Comparison of ENCODE assay signal across 8 cellular contexts in the genomic region with DNA sequence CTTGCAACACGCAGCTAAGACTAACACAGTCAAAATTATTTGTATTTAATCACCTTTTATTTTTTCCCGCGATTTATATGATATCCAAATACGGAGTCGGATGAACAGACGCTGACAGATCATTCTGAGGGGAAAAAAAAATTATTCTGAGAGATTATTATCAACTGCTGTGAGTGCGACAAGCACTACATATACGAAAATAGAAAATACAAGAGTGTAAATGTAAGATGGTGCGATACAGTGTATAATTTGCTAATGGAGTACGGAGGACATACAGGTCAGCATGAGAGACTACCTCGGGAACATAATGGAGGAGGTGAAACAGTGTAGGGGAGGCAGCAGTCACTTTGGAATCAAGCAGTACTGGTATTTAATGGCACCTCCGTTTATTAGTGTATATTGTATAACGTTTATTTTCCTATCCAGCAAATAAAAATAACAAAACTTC. TPM values are rescaled to one million over a fixed set of nuclear protein-coding genes. Genes with fewer than 3 reads are reported as not detected.
DNase-seq lines count a peak whose midpoint lies in the region; ATAC-seq and TF ChIP-seq lines count a peak whose summit lies in the region.

No MANE protein-coding gene starts in this region.

- H3K4me3 ChIP-seq in HUES64 (ENCODE audit: low read length) (peak overlapping the region; percentile 99), body of pancreas (peak overlapping the region; percentile 6 to 48), lower lobe of right lung (peak overlapping the region; percentile 90), uterus (peak overlapping the region; percentile 36 to 52)

- H3K4me1 ChIP-seq in HUES64 (ENCODE audit: insufficient read depth, low read length) (peaks cover 24% of the 10 kb centered on the region), body of pancreas (peaks cover 26% of the 10 kb centered on the region), lower lobe of right lung (peaks cover 28% of the 10 kb centered on the region), uterus (peaks cover 0 to 3% of the 10 kb centered on the region in 2 donors)

- no peak for TF ChIP-seq CTCF in C4-2B (conservative IDR thresholded peaks at IDR 0.05)
- no peak for TF ChIP-seq CTCF in body of pancreas (IDR thresholded peaks at IDR 0.05)
- no peak for TF ChIP-seq CTCF in lower lobe of right lung (IDR thresholded peaks at IDR 0.05)
- TF ChIP-seq CTCF in uterus (IDR thresholded peaks at IDR 0.05) = no peak

- H3K27me3 ChIP-seq in HUES64 (ENCODE audit: insufficient read depth, low read length) = peaks cover 15% of the 10 kb centered on the region
- no peaks in the 10 kb centered on the region for H3K27me3 ChIP-seq in body of pancreas
- H3K27me3 ChIP-seq in lower lobe of right lung (ENCODE audit: low read depth) = no peaks in the 10 kb centered on the region
- no peaks in the 10 kb centered on the region for H3K27me3 ChIP-seq in uterus

- ATAC-seq in body of pancreas = no peak
- no peak for ATAC-seq in lower lobe of right lung

- H3K36me3 ChIP-seq in HUES64 (ENCODE audit: insufficient read depth, low read length) = no peaks in the 10 kb centered on the region
- no peaks in the 10 kb centered on the region for H3K36me3 ChIP-seq in body of pancreas (replicated peaks in 1 of 2; ENCODE audit: insufficient read depth in 1 of 2, low read depth in 2 of 2)
- no peaks in the 10 kb centered on the region for H3K36me3 ChIP-seq in lower lobe of right lung
- no peaks in the 10 kb centered on the region for H3K36me3 ChIP-seq in uterus

- H3K9me3 ChIP-seq in HUES64 (ENCODE audit: insufficient read depth, low read depth, low read length) = no peaks in the 10 kb centered on the region
- H3K9me3 ChIP-seq in body of pancreas = no peaks in the 10 kb centered on the region
- H3K9me3 ChIP-seq in lower lobe of right lung = no peaks in the 10 kb centered on the region
- H3K9me3 ChIP-seq in uterus = no peaks in the 10 kb centered on the region

- WGBS in HUES64 = 43% methylated on average over 11 of the region's 13 CpGs
- 4 to 5% methylated on average over 13 of the region's 13 CpGs for whole genome bisulfite sequencing in body of pancreas, 2 donors

- peak overlapping the region; percentile 76 for H3K9ac ChIP-seq in HUES64 (ENCODE audit: low read depth, low read length)

- TF ChIP-seq POLR2A in body of pancreas (IDR thresholded peaks at IDR 0.05) (no peak), uterus (IDR thresholded peaks at IDR 0.05) (no peak)

- H3K27ac ChIP-seq in C4-2B = peak overlapping the region; percentile 87
- H3K27ac ChIP-seq in HUES64 (ENCODE audit: low read depth, low read length) = peak overlapping the region; percentile 83
- H3K27ac ChIP-seq in body of pancreas = peak overlapping the region; percentile 46 to 93 (median 87)
- peak overlapping the region; percentile 77 for H3K27ac ChIP-seq in lower lobe of right lung
- H3K27ac ChIP-seq in uterus = peak overlapping the region; percentile 83 to 86

- DNase-seq in body of pancreas (no peak), lower lobe of right lung (no peak), uterus (no peak), COLO668 (lab: John Stamatoyannopoulos, UW; ENCODE audit: unreplicated experiment) (no peak), HuH-7 (ENCODE audit: low spot score) (no peak)
- no peak for DNase-seq in stimulated activated CD4-positive, alpha-beta T cell treated with anti-CD3 and anti-CD28 coated beads, Interleukin-12 subunit alpha, Interleukin-12 subunit beta, amount 100 ng/mL, for 4 hours

- intact Hi-C loops in body of pancreas (cut with DNase I) = no loop called here
- intact Hi-C loops in lower lobe of right lung (cut with DNase I) = no loop called here
- intact Hi-C loops in uterus (cut with DNase I; ENCODE audit: low total_unique reads) = loop anchor here (5.0 kb wide), 1 partner anchor 111 kb away; the partner anchor contains the start of gene THAP9

RNA-seq across cellular contexts. Expression of gene LIN54, which starts 2.8 kb away (rescaled TPM):
- polyA plus RNA-seq in HUES64 (2013, experiment 1 of 2) = 8.5 TPM
- polyA plus RNA-seq in HUES64 (2013, experiment 2 of 2) = 9.6 TPM
- total RNA-seq in body of pancreas (1 to 10 TPM; 2.0 to 2.9 TPM), lower lobe of right lung (14.7 TPM), uterus (10 to 100 TPM in 3 of 4 donors, 1 to 10 TPM in 1; 3.3 to 47.6 (median 20.2) TPM)

RNA-seq across cellular contexts. Expression of gene COPS4, which starts 21.5 kb away (rescaled TPM):
- polyA plus RNA-seq in HUES64 (2013, experiment 1 of 2) = 49.7 TPM
- 48.4 TPM for polyA plus RNA-seq in HUES64 (2013, experiment 2 of 2)
- total RNA-seq in body of pancreas = 10 to 100 TPM in 1 of 2 donors, 1 to 10 TPM in 1; 1.6 to 12.7 TPM
- 27.7 TPM for total RNA-seq in lower lobe of right lung
- total RNA-seq in uterus = 100 to 1,000 TPM in 1 of 4 donors, 10 to 100 TPM in 3; 21.3 to 113 (median 73.3) TPM

Comparison
In these comparisons a context has a peak if more than half of its experiments do, and no peak if none do; other contexts are left out.
1. H3K4me3 ChIP-seq: peak in every context shown above with its lines; median percentile 99 in HUES64; 90 in lower lobe of right lung; 44 in uterus; 27 in body of pancreas.